Comparison of ENCODE assay signal across 8 cellular contexts in genomic region chr1:92961131-92961895, GRCh38.
DNase-seq lines count a peak whose midpoint lies in the region; ATAC-seq, FAIRE-seq and TF ChIP-seq lines count a peak whose summit lies in the region.

Gene DIPK1A, minus strand, starts transcription at chr1:92961462. Its CDS starts 33 bp downstream, at chr1:92961429.

- peaks cover 16% of the 10 kb centered on the region for H3K4me1 ChIP-seq in HUES48 (ENCODE audit: control insufficient read depth, insufficient read depth, low read length)
- H3K4me1 ChIP-seq in neuron (ENCODE audit: insufficient read depth, low read length): peaks cover 13% of the 10 kb centered on the region

- H3K4me3 ChIP-seq in HUES48 (ENCODE audit: low read depth, low read length): peak within 1 kb of the TSS; percentile 90
- peak within 1 kb of the TSS; percentile 89 for H3K4me3 ChIP-seq in neuron (ENCODE audit: low read length)

- peak; percentile 49 for DNase-seq in D721Med (ENCODE audit: insufficient read length, low spot score)
- peak; percentile 82 for DNase-seq in RPMI8226
- DNase-seq in activated effector memory CD4-positive, alpha-beta T cell treated with Interleukin-2 at 50 U/mL for 16 hours: peak; percentile 70
- DNase-seq in fibroblast of the conjunctiva (ENCODE audit: low read depth): peak; percentile 52
- DNase-seq in stromal cell of bone marrow (ENCODE audit: low read depth): peak; percentile 45

- peak within 1 kb of the TSS; percentile 87 for H3K27ac ChIP-seq in HUES48 (ENCODE audit: low read depth, low read length)

- peak within 1 kb of the TSS; percentile 87 for H3K9ac ChIP-seq in HUES48 (ENCODE audit: low read depth, low read length)

- peak within 1 kb of the TSS; percentile 93 for H2AFZ ChIP-seq in neuron (ENCODE audit: low read depth, low read length)

- no peak for FAIRE-seq in D721Med (lab: Jason Lieb, UNC)

- H3K36me3 ChIP-seq in HUES48 (ENCODE audit: control insufficient read depth, insufficient read depth, low read length) (no peaks in the 10 kb centered on the region), neuron (ENCODE audit: insufficient read depth, low read length) (no peaks in the 10 kb centered on the region)

- no peaks in the 10 kb centered on the region for H3K9me3 ChIP-seq in HUES48 (ENCODE audit: control insufficient read depth, insufficient read depth, low read length)
- no peaks in the 10 kb centered on the region for H3K9me3 ChIP-seq in neuron (ENCODE audit: low read length)

- peak; percentile 46 for ATAC-seq in GM21381 (IDR thresholded peaks at IDR 0.05; ENCODE audit: unreplicated experiment)

- no peak for TF ChIP-seq CTCF in D721Med (IDR thresholded peaks at IDR 0.05; ENCODE audit: insufficient read depth, missing control alignments)

- peaks cover 11% of the 10 kb centered on the region; the same call in 1 of the 2 replicates for H3K27me3 ChIP-seq in HUES48 (ENCODE audit: control insufficient read depth, insufficient read depth, low read length)
- peaks cover 32% of the 10 kb centered on the region for H3K27me3 ChIP-seq in neuron (ENCODE audit: insufficient read depth, low read length)

Comparison
In these comparisons a context has a peak if more than half of its experiments do, and no peak if none do; other contexts are left out.
1. Peak in every context shown above with its lines: DNase-seq, ATAC-seq, H3K4me3 ChIP-seq and H3K27ac ChIP-seq.